ENCODE assay signal across 31 cellular contexts in the genomic region with DNA sequence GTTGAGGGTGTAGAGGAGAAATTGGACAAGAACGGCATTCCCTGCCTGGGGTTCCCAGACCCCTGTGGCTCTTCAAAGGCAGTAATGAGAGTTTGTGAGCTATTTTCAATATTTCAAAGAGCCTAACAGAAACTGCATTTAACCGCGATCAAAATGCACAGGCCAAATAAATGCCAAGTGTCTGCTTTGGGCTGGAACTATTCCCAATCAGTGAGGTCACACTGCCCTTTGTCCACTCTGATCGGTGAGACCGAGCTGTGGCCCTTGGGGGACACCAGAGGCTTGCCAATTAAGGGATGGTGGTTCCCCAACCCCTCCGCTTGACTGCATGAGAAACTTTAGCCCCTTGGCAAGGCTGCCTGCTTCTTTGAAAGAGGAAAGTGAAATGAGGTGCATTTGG. TPM values are rescaled to one million over a fixed set of nuclear protein-coding genes. Genes with fewer than 3 reads are reported as not detected.
DNase-seq lines count a peak whose midpoint lies in the region; TF ChIP-seq lines count a peak whose summit lies in the region.
"Had no signal": no experiment of that assay in that cellular context is flagged by ENCODE, and none has a peak within 500 bp of the region (broad histone marks: within the 10 kb centered on the region; RNA-seq: fewer than 3 reads in every experiment).

No MANE protein-coding gene starts in this region.

- H3K9me2 ChIP-seq in OCI-LY7 (ENCODE audit: insufficient read depth, low read length), result no peaks in the 10 kb centered on the region

- no peaks in the 10 kb centered on the region for H3K79me2 ChIP-seq in OCI-LY7 (ENCODE audit: insufficient read depth, low read depth, low read length)

- no peak overlapping the region for H3K27ac ChIP-seq in OCI-LY7 (ENCODE audit: low read depth, low read length, poor library complexity, severe bottlenecking)
- no peak overlapping the region for H3K27ac ChIP-seq in Peyer's patch
- H3K27ac ChIP-seq: 22Rv1; A549; BLaER1; BLaER1 treated with 17β-estradiol and CSF1 and Interleukin-3, amounts not matched to agents 10 nM and 100 nM; C4-2B had no signal

- H2AFZ ChIP-seq in OCI-LY7 (ENCODE audit: low read length), result no peak overlapping the region

- H3K4me2 ChIP-seq in OCI-LY7 (ENCODE audit: low read length), result no peak overlapping the region
- H3K4me2 ChIP-seq: A549; BLaER1; BLaER1 treated with 17β-estradiol and CSF1 and Interleukin-3, amounts not matched to agents 10 nM and 100 nM had no signal

- no peaks in the 10 kb centered on the region for H3K27me3 ChIP-seq in Peyer's patch
- H3K27me3 ChIP-seq: BE2C; BLaER1; BLaER1 treated with 17β-estradiol and CSF1 and Interleukin-3, amounts not matched to agents 10 nM and 100 nM had no signal

- H4K20me1 ChIP-seq in OCI-LY7 (ENCODE audit: insufficient read depth, low read length), result no peaks in the 10 kb centered on the region
- H4K20me1 ChIP-seq: BLaER1; BLaER1 treated with 17β-estradiol and CSF1 and Interleukin-3, amounts not matched to agents 10 nM and 100 nM had no signal

- H3K36me3 ChIP-seq in OCI-LY7 (ENCODE audit: insufficient read depth, low read length) (no peaks in the 10 kb centered on the region), Peyer's patch (no peaks in the 10 kb centered on the region)
- H3K36me3 ChIP-seq: BE2C; BLaER1; BLaER1 treated with 17β-estradiol and CSF1 and Interleukin-3, amounts not matched to agents 10 nM and 100 nM had no signal

- no peak for TF ChIP-seq POLR2A in Peyer's patch (IDR thresholded peaks at IDR 0.05)

- H3K4me3 ChIP-seq in OCI-LY7 (ENCODE audit: low read depth, low read length, poor library complexity, severe bottlenecking), result no peak overlapping the region
- no peak overlapping the region for H3K4me3 ChIP-seq in Peyer's patch
- H3K4me3 ChIP-seq: A549; BLaER1; BLaER1 treated with 17β-estradiol and CSF1 and Interleukin-3, amounts not matched to agents 10 nM and 100 nM had no signal

- no TSS peak for BruUV-seq in OCI-LY7 (replicated peaks; lab: Mats Ljungman, UMichigan)

- DNase-seq in astrocyte of the hippocampus (ENCODE audit: low read depth, low spot score) (peak; percentile 73), putamen (ENCODE audit: low spot score) (peak; percentile 10), OCI-LY7 (ENCODE audit: low spot score) (no peak), Peyer's patch (no peak)
- DNase-seq: 8988T; ACHN; AML-193; BE2C; C1 segment of cervical spinal cord; Caco-2; Calu3; CD4-positive, alpha-beta memory T cell; CD4-positive, alpha-beta T cell; CD4-positive, CD25-positive, alpha-beta regulatory T cell; CD8-positive, alpha-beta memory T cell; CD8-positive, alpha-beta T cell; COR-L47; DMS 273 treated with DMSO at 0.1 percent for 48 hours; DMS153; DMS53; DMS79; DMS79 treated with DMSO at 0.1 percent for 48 hours; DND-41; EL had no signal

- H3K9me3 ChIP-seq in OCI-LY7 (ENCODE audit: low read length) (no peaks in the 10 kb centered on the region), Peyer's patch (no peaks in the 10 kb centered on the region)
- H3K9me3 ChIP-seq: A549; BE2C; BLaER1; BLaER1 treated with 17β-estradiol and CSF1 and Interleukin-3, amounts not matched to agents 10 nM and 100 nM; Caco-2 had no signal

- TF ChIP-seq CTCF in OCI-LY7 (conservative IDR thresholded peaks at IDR 0.05; ENCODE audit: low read length) (no peak), Peyer's patch (IDR thresholded peaks at IDR 0.05) (no peak)

- POLR2A ChIA-PET in OCI-LY7 (lab: Charles Lee), result no interaction called here

- H3K4me1 ChIP-seq in OCI-LY7 (ENCODE audit: insufficient read depth, low read length, poor library complexity, severe bottlenecking) (no peaks in the 10 kb centered on the region), Peyer's patch (no peaks in the 10 kb centered on the region)
- H3K4me1 ChIP-seq: A549, BE2C, Caco-2 had no signal

- CTCF ChIA-PET in OCI-LY7 (lab: Charles Lee; ENCODE audit: unreplicated experiment), result no interaction called here

- intact Hi-C loops in OCI-LY7 (cut with micrococcal nuclease; ENCODE audit: unreplicated experiment), result no loop called here

RNA-seq across cellular contexts. Expression of a gene that starts 20.3 kb away (rescaled TPM):
- not detected in 2 replicates for total RNA-seq in OCI-LY7 (2014; rRNA removed; shearing (Covaris generic))
- total RNA-seq in OCI-LY7 (2022) (not detected in 2 replicates), Peyer's patch (1 to 10 TPM in 1 of 4 donors, under 1 TPM in 3; under 0.01 to 1.2 (median 0.70) TPM)
- total RNA-seq: B cell; Caco-2; Calu3; CD4-positive, alpha-beta memory T cell; CD4-positive, alpha-beta T cell; CD4-positive, CD25-positive, alpha-beta regulatory T cell; CD8-positive, alpha-beta memory T cell; CD8-positive, alpha-beta T cell had no signal

RNA-seq across cellular contexts. Expression of a gene that starts 32.0 kb away (rescaled TPM):
- total RNA-seq in OCI-LY7 (2014; rRNA removed; shearing (Covaris generic)), result not detected in 2 replicates
- total RNA-seq in OCI-LY7 (2022), result not detected in 2 replicates
- total RNA-seq in Peyer's patch, result not detected
- total RNA-seq: A172; B cell; Caco-2; Calu3; CD4-positive, alpha-beta memory T cell; CD4-positive, alpha-beta T cell; CD4-positive, CD25-positive, alpha-beta regulatory T cell; CD8-positive, alpha-beta memory T cell; CD8-positive, alpha-beta T cell had no signal

Comparison
In these comparisons a context has a peak if more than half of its experiments do, and no peak if none do; other contexts are left out.
1. DNase-seq: peak in astrocyte of the hippocampus (single experiment) and putamen (single experiment); none in OCI-LY7 (single experiment) and Peyer's patch (0 of 3).